ENCODE assay signal across 27 cellular contexts in genomic region chr5:175226506-175226905, GRCh38.
"Had no signal": no experiment of that assay in that cellular context is flagged by ENCODE, and none has a peak within 500 bp of the region (broad histone marks: within the 10 kb centered on the region; RNA-seq: fewer than 3 reads in every experiment).

No MANE protein-coding gene starts in this region.

- H3K4me1 Mint-ChIP-seq: immature natural killer cell; memory B cell; naive B cell; neural crest cell; stimulated activated effector memory CD8-positive, alpha-beta T cell treated with anti-CD3 and anti-CD28 coated beads, Interleukin-12 subunit alpha, Interleukin-12 subunit beta, amount 100 ng/mL, for 72 hours had no signal

- DNase-seq: dermis blood vessel endothelial cell; effector memory CD4-positive, alpha-beta T cell; hypothalamus; immature natural killer cell; islet precursor cell; kidney glomerular epithelial cell; left colon; naive B cell; stimulated activated CD4-positive, alpha-beta T cell treated with anti-CD3 and anti-CD28 coated beads, Interleukin-2, amount 100 ng/mL, for 24 hours; stimulated activated CD4-positive, alpha-beta T cell treated with anti-CD3 and anti-CD28 coated beads, Interleukin-4, amount 100 ng/mL, for 24 hours; stimulated activated naive CD4-positive, alpha-beta T cell treated with Interleukin-2 at 50 U/mL for 16 hours; stomach; substantia nigra; testis; tibial artery had no signal

- H3K9me3 Mint-ChIP-seq: immature natural killer cell; natural killer cell treated with Interleukin-12 subunit alpha and Interleukin-12 subunit beta and Interleukin-15 and Interleukin-18, amount 100 ng/mL, for 72 hours had no signal

- H3K36me3 ChIP-seq: esophagus muscularis mucosa, neutrophil, prostate gland, right atrium auricular region, stomach, tibial artery had no signal

- H3K27me3 ChIP-seq: esophagus muscularis mucosa, neutrophil, right atrium auricular region, stomach, testis, tibial artery had no signal

- H3K27me3 Mint-ChIP-seq: memory B cell had no signal

- H3K4me3 ChIP-seq: coronary artery, esophagus muscularis mucosa, lung, prostate gland, right atrium auricular region, smooth muscle cell, stomach, testis, tibial artery had no signal

- H3K27ac Mint-ChIP-seq: immature natural killer cell; memory B cell; naive B cell; natural killer cell treated with Interleukin-12 subunit alpha and Interleukin-12 subunit beta and Interleukin-15 and Interleukin-18, amount 100 ng/mL, for 72 hours; stimulated activated effector memory CD8-positive, alpha-beta T cell treated with anti-CD3 and anti-CD28 coated beads, Interleukin-12 subunit alpha, Interleukin-12 subunit beta, amount 100 ng/mL, for 72 hours; type B pancreatic cell had no signal

- H3K36me3 Mint-ChIP-seq: immature natural killer cell; memory B cell; naive B cell; natural killer cell treated with Interleukin-12 subunit alpha and Interleukin-12 subunit beta and Interleukin-15 and Interleukin-18, amount 100 ng/mL, for 72 hours; stimulated activated effector memory CD8-positive, alpha-beta T cell treated with anti-CD3 and anti-CD28 coated beads, Interleukin-12 subunit alpha, Interleukin-12 subunit beta, amount 100 ng/mL, for 72 hours; type B pancreatic cell had no signal

- H3K4me3 Mint-ChIP-seq: immature natural killer cell; memory B cell; naive B cell; natural killer cell treated with Interleukin-12 subunit alpha and Interleukin-12 subunit beta and Interleukin-15 and Interleukin-18, amount 100 ng/mL, for 72 hours; neural crest cell; stimulated activated effector memory CD8-positive, alpha-beta T cell treated with anti-CD3 and anti-CD28 coated beads, Interleukin-12 subunit alpha, Interleukin-12 subunit beta, amount 100 ng/mL, for 72 hours; type B pancreatic cell had no signal
